1 cellular context compared by ENCODE assay signal in genomic region chr16:5793556-5793955, GRCh38.
TF ChIP-seq lines count a peak whose summit lies in the region.

No MANE protein-coding gene starts in this region.

TF ChIP-seq in HepG2, 621 proteins besides CTCF, POLR2A, EP300 and RAD21 (continued from another document):
- TF ChIP-seq ZNF614 (CRISPR knock-in tag; IDR thresholded peaks at IDR 0.05; ENCODE audit: borderline replicate concordance): no peak
- TF ChIP-seq ESRRA (CRISPR knock-in tag; IDR thresholded peaks at IDR 0.05; ENCODE audit: low read depth): no peak
- TF ChIP-seq KMT2A (CRISPR knock-in tag; IDR thresholded peaks at IDR 0.05): no peak
- no peak for TF ChIP-seq PHF8 (CRISPR knock-in tag; IDR thresholded peaks at IDR 0.05)
